Comparison of ENCODE assay signal across 1 cellular context in genomic region chr9:4182831-4183230, GRCh38.
TF ChIP-seq lines count a peak whose summit lies in the region.

No MANE protein-coding gene starts in this region.

TF ChIP-seq in SK-N-SH treated with all-trans-retinoic acid at 6 μM for 48 hours, 23 proteins besides CTCF, POLR2A, EP300 and RAD21 (continued from another document):
- TF ChIP-seq CSRNP3 (CRISPR knock-in tag; IDR thresholded peaks at IDR 0.05) = no peak
- no peak for TF ChIP-seq CREB5 (CRISPR knock-in tag; IDR thresholded peaks at IDR 0.05; ENCODE audit: low read depth)
- TF ChIP-seq TOX (CRISPR knock-in tag; IDR thresholded peaks at IDR 0.05; ENCODE audit: borderline replicate concordance) = no peak
- no peak for TF ChIP-seq CSDC2 (CRISPR knock-in tag; IDR thresholded peaks at IDR 0.05)
- no peak for TF ChIP-seq POU6F1 (CRISPR knock-in tag; IDR thresholded peaks at IDR 0.05; ENCODE audit: borderline replicate concordance, low read depth)
- TF ChIP-seq TSHZ2 (CRISPR knock-in tag; IDR thresholded peaks at IDR 0.05) = no peak
